ENCODE assay signal across 1 cellular context in the genomic region with DNA sequence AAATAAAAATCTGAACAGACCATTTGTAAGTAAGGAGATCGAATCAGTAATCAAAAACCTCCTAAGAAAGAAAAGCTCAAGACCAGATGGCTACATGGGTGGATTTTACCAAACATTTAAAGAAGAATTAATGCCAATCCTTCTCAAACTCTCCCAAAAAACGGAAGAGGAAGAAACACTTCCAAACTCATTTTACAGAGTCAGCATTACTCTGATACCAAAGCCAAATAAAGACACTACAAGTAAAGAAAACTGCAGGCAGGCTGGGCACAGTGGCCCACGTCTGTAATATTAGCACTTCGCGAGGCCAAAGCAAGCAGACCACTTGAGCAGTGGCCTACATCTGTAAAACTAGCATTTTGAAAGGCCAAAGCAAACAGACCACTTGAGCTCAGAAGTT.
TF ChIP-seq lines count a peak whose summit lies in the region.

No MANE protein-coding gene starts in this region.

TF ChIP-seq in GM23338, 12 proteins besides CTCF, POLR2A, EP300 and RAD21 (continued from another document):
- TF ChIP-seq ZNF462 (CRISPR knock-in tag; IDR thresholded peaks at IDR 0.05) (no peak), POLR2AphosphoS5 (IDR thresholded peaks at IDR 0.05; ENCODE audit: low read depth) (no peak), EZH2phosphoT487 (IDR thresholded peaks at IDR 0.05; ENCODE audit: unreplicated experiment) (no peak), EZH2 (IDR thresholded peaks at IDR 0.05; ENCODE audit: low read depth, unreplicated experiment) (no peak)
TF ChIP-seq in GM23338: peak in this region for 0.
